ENCODE assay signal across 8 cellular contexts in the genomic region with DNA sequence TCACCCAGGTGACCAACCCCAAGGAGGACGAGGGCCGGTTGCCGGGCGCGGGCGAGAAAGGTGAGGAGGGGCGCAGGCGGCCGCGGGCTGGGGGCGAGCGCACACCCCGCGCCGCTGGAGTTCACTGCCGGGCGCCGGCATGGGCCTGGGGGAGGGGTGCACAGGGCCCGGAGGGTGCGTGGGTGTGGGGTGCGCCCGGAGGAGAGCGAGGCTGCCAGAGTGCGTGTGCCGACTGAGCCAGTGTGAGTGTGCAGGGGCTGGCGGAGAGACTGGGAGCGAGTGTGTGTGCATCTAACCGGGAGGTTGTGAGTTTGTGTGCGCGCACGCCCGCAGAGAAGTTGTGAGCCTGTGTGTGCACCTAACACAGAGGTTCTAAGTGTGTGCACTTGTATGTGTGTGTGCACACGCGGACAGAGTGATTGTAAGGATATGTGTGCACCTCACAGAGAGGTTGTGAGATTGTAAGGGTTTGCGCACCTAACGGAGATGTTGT.
DNase-seq lines count a peak whose midpoint lies in the region; ATAC-seq and TF ChIP-seq lines count a peak whose summit lies in the region.

No MANE protein-coding gene starts in this region.

- DNase-seq in activated CD4-positive, CD25-positive, alpha-beta regulatory T cell treated with anti-CD3 and anti-CD28 coated beads, Interleukin-2, amount 50 U/mL, for 72 hours = peak; percentile 49
- DNase-seq in activated CD4-positive, alpha-beta T cell treated with anti-CD3 and anti-CD28 coated beads, Interleukin-2, amount 50 U/mL, for 4 hours = peak; percentile 49 to 55
- DNase-seq in epithelial cell of esophagus (ENCODE audit: low read depth) (peak; percentile 67), superior temporal gyrus (ENCODE audit: extremely low spot score) (peak; percentile 47), NCI-H2029 treated with DMSO at 0.1 percent for 48 hours (lab: John Stamatoyannopoulos, UW) (no peak)

- ATAC-seq in activated CD4-positive, CD25-positive, alpha-beta regulatory T cell treated with anti-CD3 and anti-CD28 coated beads, Interleukin-2, amount 50 U/mL, for 24 hours = no peak
- ATAC-seq in GM19035 (IDR thresholded peaks at IDR 0.05; ENCODE audit: unreplicated experiment) = no peak

- no peaks in the 10 kb centered on the region for H3K36me3 ChIP-seq in muscle layer of colon (ENCODE audit: insufficient read depth, low read length)

- peak overlapping the region; percentile 54 for H3K9ac ChIP-seq in muscle layer of colon (ENCODE audit: low read length)

- H3K4me3 ChIP-seq in epithelial cell of esophagus (ENCODE audit: low read length) (peak overlapping the region; percentile 68), muscle layer of colon (ENCODE audit: low read depth in 1 of 2, low read length in 2 of 2) (peak overlapping the region; percentile 73 to 97)

- H3K27ac ChIP-seq in muscle layer of colon (ENCODE audit: low read depth, low read length) = peak overlapping the region; percentile 89

- no peaks in the 10 kb centered on the region for H3K9me3 ChIP-seq in muscle layer of colon (ENCODE audit: low read length)

- peaks cover 35% of the 10 kb centered on the region for H3K4me1 ChIP-seq in muscle layer of colon (ENCODE audit: insufficient read depth, low read length)

- TF ChIP-seq CTCF in epithelial cell of esophagus (IDR thresholded peaks at IDR 0.05; ENCODE audit: insufficient read depth, low read depth, low read length, missing control alignments) = no peak

- no peaks in the 10 kb centered on the region for H3K27me3 ChIP-seq in muscle layer of colon (ENCODE audit: control insufficient read depth in 1 of 2, insufficient read depth in 2 of 2, low read length in 2 of 2)
